Comparison of ENCODE assay signal across 15 cellular contexts in the genomic region with DNA sequence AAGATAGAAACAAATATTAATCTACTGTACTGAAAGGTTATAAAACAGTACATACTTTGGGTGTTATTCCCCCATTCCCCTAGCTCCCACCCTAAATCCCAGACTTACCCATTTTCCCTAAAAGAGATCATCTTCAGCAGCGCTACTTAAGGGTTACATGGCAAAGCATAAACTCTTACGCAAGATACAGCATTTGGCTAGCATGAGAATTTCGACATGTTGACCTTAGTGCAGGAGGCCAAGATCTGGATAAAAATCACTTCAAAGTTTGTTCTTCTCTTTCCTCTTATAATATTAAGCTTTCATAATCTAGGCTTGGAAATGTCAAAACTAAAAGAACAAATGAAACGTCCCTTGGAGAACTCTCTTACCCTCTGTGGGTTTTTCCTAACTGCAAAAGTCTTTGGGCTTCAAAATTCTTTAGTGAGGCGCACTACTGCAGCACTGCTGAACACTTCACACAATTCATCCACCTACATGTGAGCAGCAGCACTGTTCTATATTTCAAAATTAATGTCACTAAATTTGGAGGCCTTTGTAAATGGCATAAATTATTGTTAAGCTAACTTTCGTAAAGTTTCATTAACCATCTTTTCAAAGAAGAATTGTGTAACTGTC. TPM values are rescaled to one million over a fixed set of nuclear protein-coding genes. Genes with fewer than 3 reads are reported as not detected.
DNase-seq lines count a peak whose midpoint lies in the region; ATAC-seq and TF ChIP-seq lines count a peak whose summit lies in the region.
"Had no signal": no experiment of that assay in that cellular context is flagged by ENCODE, and none has a peak within 500 bp of the region (broad histone marks: within the 10 kb centered on the region; RNA-seq: fewer than 3 reads in every experiment).

No MANE protein-coding gene starts in this region.

- H3K14ac ChIP-seq in IMR-90 (replicated peaks; ENCODE audit: low read depth, low read length) = no peak overlapping the region

- peaks cover 0 to 4% of the 10 kb centered on the region in 2 donors for H3K27me3 Mint-ChIP-seq in CD4-positive, alpha-beta memory T cell
- H3K27me3 Mint-ChIP-seq: central memory CD8-positive, alpha-beta T cell had no signal

- H3K9ac ChIP-seq in IMR-90 (ENCODE audit: low read depth, low read length) = no peak overlapping the region
- H3K9ac ChIP-seq in mammary epithelial cell (ENCODE audit: insufficient read depth, low read length) = no peak overlapping the region

- H2BK5ac ChIP-seq in IMR-90 (ENCODE audit: low read depth, low read length, poor library complexity, severe bottlenecking) = no peak overlapping the region

- in situ Hi-C loops in IMR-90 (cut with MboI; ENCODE audit: low sequenced_read_pairs) = loop anchor here (25.0 kb wide), 1 partner anchor 738 kb away; no protein-coding TSS in a partner anchor
- in situ Hi-C loops in mammary epithelial cell (cut with MboI; ENCODE audit: low sequenced_read_pairs in 2 of 2) = no loop called here
- in situ Hi-C loops in ACHN (cut with HindIII; ENCODE audit: low pct_ligation_motif_present, low pct_unique_long_range_greater_than_20kb, low sequenced_read_pairs) = loop anchor here (25.0 kb wide), 1 partner anchor 163 kb away; the partner anchor contains the start of gene ACSM6

- H2BK15ac ChIP-seq in IMR-90 (ENCODE audit: low read depth, low read length) = no peak overlapping the region

- POLR2A ChIA-PET in IMR-90 (lab: Charles Lee; ENCODE audit: unreplicated experiment) = no interaction called here
- POLR2A ChIA-PET in CD4-positive, alpha-beta memory T cell (lab: Charles Lee; ENCODE audit: partially characterized antibody) = no interaction called here

- WGBS in IMR-90 (ENCODE audit: extremely low coverage in 2 of 2, insufficient read length in 1 of 2), 2 experiments = 58% methylated on average over 2 of the region's 6 CpGs; no CpG with 5 or more reads in 1 of the 2 experiments
- 53% methylated on average over 6 of the region's 6 CpGs for WGBS in mammary epithelial cell (ENCODE audit: low coverage, missing lambda C conversion rate)
- WGBS in right cardiac atrium = 51% methylated on average over 6 of the region's 6 CpGs
- 90% methylated on average over 6 of the region's 6 CpGs for WGBS in thymus

- no peak overlapping the region; the same call in 1 of the 2 replicates for H4K5ac ChIP-seq in IMR-90 (ENCODE audit: low read depth, low read length)

- H3K4me1 ChIP-seq in IMR-90 (ENCODE audit: control insufficient read depth, insufficient read depth, low read length) (peaks cover 3% of the 10 kb centered on the region; the same call in 1 of the 2 replicates), mammary epithelial cell (ENCODE audit: insufficient read depth, low read length) (peaks cover 16% of the 10 kb centered on the region), right cardiac atrium (ENCODE audit: control insufficient read depth, insufficient read depth, low read length) (no peaks in the 10 kb centered on the region), thymus (ENCODE audit: control insufficient read depth, insufficient read depth, low read length) (no peaks in the 10 kb centered on the region)
- H3K4me1 ChIP-seq in CD4-positive, alpha-beta memory T cell (ENCODE audit: insufficient read depth, low read length) = no peaks in the 10 kb centered on the region

- no peak overlapping the region for H3K4ac ChIP-seq in IMR-90 (ENCODE audit: low read depth, low read length)

- no TSS peak for BruUV-seq in IMR-90 (replicated peaks; lab: Mats Ljungman, UMichigan)
- BruUV-seq in mammary epithelial cell (replicated peaks; lab: Mats Ljungman, UMichigan) = no TSS peak

- no peak for TF ChIP-seq RAD21 in IMR-90 (IDR thresholded peaks at IDR 0.05; ENCODE audit: low read length)

- no peaks in the 10 kb centered on the region for H3K79me2 ChIP-seq in mammary epithelial cell (ENCODE audit: insufficient read depth, low read length)

- no peaks in the 10 kb centered on the region for H4K20me1 ChIP-seq in IMR-90 (ENCODE audit: insufficient read depth, low read length)
- no peaks in the 10 kb centered on the region for H4K20me1 ChIP-seq in mammary epithelial cell (ENCODE audit: insufficient read depth, low read length)

- H2AK9ac ChIP-seq in IMR-90 (replicated peaks; ENCODE audit: low read depth, low read length, poor library complexity) = no peak overlapping the region

- H4K8ac ChIP-seq in IMR-90 (ENCODE audit: low read depth in 2 of 2, low read length in 2 of 2) = no peak overlapping the region

- intact Hi-C loops in IMR-90 (cut with micrococcal nuclease) = no loop called here
- intact Hi-C loops in mammary epithelial cell (cut with micrococcal nuclease) = no loop called here
- intact Hi-C loops in right cardiac atrium (cut with DNase I) = no loop called here
- intact Hi-C loops in CD4-positive, alpha-beta memory T cell (cut with micrococcal nuclease) = no loop called here

- no peak overlapping the region for H3K27ac ChIP-seq in IMR-90 (ENCODE audit: insufficient read depth, low read length)
- no peak overlapping the region for H3K27ac ChIP-seq in mammary epithelial cell (ENCODE audit: insufficient read depth, low read depth, low read length)
- H3K27ac ChIP-seq in right cardiac atrium (ENCODE audit: low read length) = peak overlapping the region; percentile 82
- H3K27ac ChIP-seq in thymus (ENCODE audit: low read depth) = peak overlapping the region; percentile 31
- no peak overlapping the region for H3K27ac ChIP-seq in CD4-positive, alpha-beta memory T cell (ENCODE audit: low read depth, low read length)

- no peak overlapping the region for H2AK5ac ChIP-seq in IMR-90 (ENCODE audit: low read depth, low read length)

- H2BK20ac ChIP-seq in IMR-90 (ENCODE audit: low read depth, low read length) = no peak overlapping the region

- H3K9me3 ChIP-seq in IMR-90 (ENCODE audit: control insufficient read depth, insufficient read depth, low read length) = no peaks in the 10 kb centered on the region
- H3K9me3 ChIP-seq in mammary epithelial cell (replicated peaks; ENCODE audit: insufficient read depth, low read length) = no peaks in the 10 kb centered on the region
- no peaks in the 10 kb centered on the region for H3K9me3 ChIP-seq in right cardiac atrium (ENCODE audit: control insufficient read depth, low read length)
- H3K9me3 ChIP-seq in thymus (ENCODE audit: control insufficient read depth) = no peaks in the 10 kb centered on the region
- no peaks in the 10 kb centered on the region for H3K9me3 ChIP-seq in CD4-positive, alpha-beta memory T cell (ENCODE audit: control insufficient read depth in 1 of 2, low read length in 2 of 2)

- H3K9me1 ChIP-seq in IMR-90 (ENCODE audit: insufficient read depth, low read length) = peaks cover 3% of the 10 kb centered on the region; the same call in 1 of the 2 replicates

- H3K36me3 Mint-ChIP-seq in CD4-positive, alpha-beta memory T cell = peaks cover 0 to 7% of the 10 kb centered on the region in 2 donors
- H3K36me3 Mint-ChIP-seq: CD4-positive, CD25-positive, alpha-beta regulatory T cell had no signal

- peaks cover 0 to 1% (median 0%) of the 10 kb centered on the region in 8 donors for H3K9me3 Mint-ChIP-seq in CD4-positive, alpha-beta memory T cell
- H3K9me3 Mint-ChIP-seq: central memory CD8-positive, alpha-beta T cell had no signal

- TF ChIP-seq CTCF in IMR-90 (conservative IDR thresholded peaks at IDR 0.05; ENCODE audit: low read depth, low read length) (no peak), mammary epithelial cell (conservative IDR thresholded peaks at IDR 0.05 in 1 of 2, IDR thresholded peaks at IDR 0.05 in 1 of 2; ENCODE audit: extremely low read depth in 1 of 2, insufficient read depth in 1 of 2, low read depth in 1 of 2, low read length in 2 of 2) (no peak)

- H3K36me3 ChIP-seq in IMR-90 (ENCODE audit: control insufficient read depth, insufficient read depth, low read length) (no peaks in the 10 kb centered on the region), mammary epithelial cell (ENCODE audit: insufficient read depth, low read length) (no peaks in the 10 kb centered on the region), thymus (ENCODE audit: control insufficient read depth, insufficient read depth) (no peaks in the 10 kb centered on the region)
- H3K36me3 ChIP-seq in CD4-positive, alpha-beta memory T cell (ENCODE audit: insufficient read depth, low read length) = no peaks in the 10 kb centered on the region

- H4K91ac ChIP-seq in IMR-90 (ENCODE audit: insufficient read depth, low read depth, low read length) = no peak overlapping the region

- H3K4me2 ChIP-seq in IMR-90 (ENCODE audit: low read depth, low read length) = no peak overlapping the region
- no peak overlapping the region for H3K4me2 ChIP-seq in mammary epithelial cell (ENCODE audit: insufficient read depth, low read depth, low read length)

- H3K18ac ChIP-seq in IMR-90 (ENCODE audit: low read depth, low read length) = no peak overlapping the region

- H2BK120ac ChIP-seq in IMR-90 (ENCODE audit: low read depth, low read length) = no peak overlapping the region

- H2AFZ ChIP-seq in IMR-90 (replicated peaks; ENCODE audit: low read length, poor library complexity) (no peak overlapping the region), mammary epithelial cell (ENCODE audit: low read depth, low read length) (peak overlapping the region; percentile 2)

- H3K23ac ChIP-seq in IMR-90 (ENCODE audit: low read depth, low read length) = no peak overlapping the region

- peak; percentile 49 for ATAC-seq in IMR-90 (ENCODE audit: low read depth)
- ATAC-seq in right cardiac atrium = peak; percentile 53 to 61
- ATAC-seq: activated CD8-positive, alpha-beta T cell treated with anti-CD3 and anti-CD28 coated beads, Interleukin-2, amount 10 ng/mL, durations not matched to agents 7 days and 5 days had no signal

- peak; percentile 43 for DNase-seq in IMR-90
- DNase-seq in mammary epithelial cell = no peak
- DNase-seq in right cardiac atrium = no peak
- DNase-seq in CD4-positive, alpha-beta memory T cell = no peak
- DNase-seq in putamen (ENCODE audit: low spot score) = no peak
- no peak for DNase-seq in NCI-H1694 treated with DMSO at 0.1 percent for 48 hours (lab: John Stamatoyannopoulos, UW)
- DNase-seq in ACHN = no peak
- DNase-seq: activated CD8-positive, alpha-beta T cell treated with anti-CD3 and anti-CD28 coated beads, Interleukin-2, amount 10 ng/mL, durations not matched to agents 7 days and 5 days; activated gamma-delta T cell treated with Interleukin-2 at 50 U/mL for 16 hours; CD4-positive, CD25-positive, alpha-beta regulatory T cell; foreskin melanocyte; NCI-H2227 treated with DMSO at 0.1 percent for 48 hours; T-helper 9 cell had no signal

- H3K4me1 Mint-ChIP-seq in CD4-positive, alpha-beta memory T cell = no peaks in the 10 kb centered on the region
- H3K4me1 Mint-ChIP-seq: CD4-positive, CD25-positive, alpha-beta regulatory T cell; central memory CD8-positive, alpha-beta T cell had no signal

- no peak overlapping the region for H3K4me3 Mint-ChIP-seq in CD4-positive, alpha-beta memory T cell
- H3K4me3 Mint-ChIP-seq: activated CD8-positive, alpha-beta T cell treated with anti-CD3 and anti-CD28 coated beads, Interleukin-2, amount 10 ng/mL, durations not matched to agents 7 days and 5 days; CD4-positive, CD25-positive, alpha-beta regulatory T cell; central memory CD8-positive, alpha-beta T cell had no signal

- H3K27me3 ChIP-seq in IMR-90 (ENCODE audit: control insufficient read depth, insufficient read depth, low read length) (no peaks in the 10 kb centered on the region), mammary epithelial cell (ENCODE audit: insufficient read depth, low read length) (no peaks in the 10 kb centered on the region), right cardiac atrium (ENCODE audit: control insufficient read depth, insufficient read depth) (no peaks in the 10 kb centered on the region), thymus (ENCODE audit: control insufficient read depth, insufficient read depth) (no peaks in the 10 kb centered on the region)
- no peaks in the 10 kb centered on the region for H3K27me3 ChIP-seq in CD4-positive, alpha-beta memory T cell (ENCODE audit: insufficient read depth, low read length)

- dilution Hi-C loops in IMR-90 (cut with HindIII; ENCODE audit: low sequenced_read_pairs, unreplicated experiment) (no loop called here), mammary epithelial cell (cut with HindIII; ENCODE audit: low sequenced_read_pairs) (loop anchor here (5.0 kb wide), 2 partner anchors 48 to 62 kb away; no protein-coding TSS in a partner anchor)

- no peak overlapping the region for H3K27ac Mint-ChIP-seq in CD4-positive, alpha-beta memory T cell
- H3K27ac Mint-ChIP-seq: activated CD8-positive, alpha-beta T cell treated with anti-CD3 and anti-CD28 coated beads, Interleukin-2, amount 10 ng/mL, durations not matched to agents 7 days and 5 days; CD4-positive, CD25-positive, alpha-beta regulatory T cell had no signal

- H3K56ac ChIP-seq in IMR-90 (ENCODE audit: extremely low read depth, insufficient read depth, low read length) = no peak overlapping the region

- H3K4me3 ChIP-seq in IMR-90 (ENCODE audit: insufficient read depth, low read depth, low read length) = no peak overlapping the region
- no peak overlapping the region for H3K4me3 ChIP-seq in mammary epithelial cell (replicated peaks in 1 of 3; ENCODE audit: insufficient read depth in 1 of 3, low read depth in 2 of 3, low read length in 3 of 3)
- no peak overlapping the region for H3K4me3 ChIP-seq in right cardiac atrium (ENCODE audit: low read length)
- no peak overlapping the region for H3K4me3 ChIP-seq in thymus (ENCODE audit: low read length)
- no peak overlapping the region for H3K4me3 ChIP-seq in CD4-positive, alpha-beta memory T cell (ENCODE audit: low read length in 2 of 2)

- no peak for TF ChIP-seq POLR2A in IMR-90 (IDR thresholded peaks at IDR 0.05; ENCODE audit: low read depth, low read length)

- no peaks in the 10 kb centered on the region for H3K79me1 ChIP-seq in IMR-90 (ENCODE audit: low read depth in 1 of 2, low read length in 2 of 2)

- CTCF ChIA-PET in IMR-90 (lab: Yijun Ruan, JAX) (interaction anchor here (1.2 kb wide), 1 partner anchor 113 kb away, joined by 3 read pairs; no protein-coding TSS in a partner anchor), mammary epithelial cell (lab: Charles Lee; ENCODE audit: low non-redundant PET) (no interaction called here)
- CTCF ChIA-PET in CD4-positive, alpha-beta memory T cell (lab: Charles Lee; ENCODE audit: partially characterized antibody) = interaction anchor here (2.0 to 2.7 kb wide), 2 partner anchors 11 to 14 kb away, joined by 5 to 15 read pairs; no protein-coding TSS in a partner anchor

RNA-seq across cellular contexts. Expression of gene PDLIM1, which starts 59.5 kb away (rescaled TPM):
- total RNA-seq in IMR-90 (2012; rRNA removed) (27.5 and 30.1 TPM in 2 replicates), mammary epithelial cell (100 to 1,000 TPM; 105 to 364 TPM), right cardiac atrium (100 to 1,000 TPM; 159 to 227 (median 169) TPM)
- polyA plus RNA-seq in IMR-90 (2012; rRNA removed) (179 and 187 TPM in 2 replicates), mammary epithelial cell (290 TPM), right cardiac atrium (211 TPM), thymus (316 TPM)
- 120 and 255 TPM in 2 replicates for polyA plus RNA-seq in IMR-90 (2012; cell fraction: cytosol; rRNA removed)
- 44.1 and 131 TPM in 2 replicates for polyA plus RNA-seq in IMR-90 (2012; cell fraction: nucleus; rRNA removed; ENCODE audit: low replicate concordance)
- polyA minus RNA-seq in mammary epithelial cell = 643 TPM
- 1 to 10 TPM in 1 of 2 experiments, under 1 TPM in 1; 0.90 to 1.5 TPM for total RNA-seq in CD4-positive, alpha-beta memory T cell
- 1 to 10 TPM; 1.3 to 7.3 TPM for polyA plus RNA-seq in CD4-positive, alpha-beta memory T cell

Comparison
In these comparisons a context has a peak if more than half of its experiments do, and no peak if none do; other contexts are left out.
1. H3K27ac ChIP-seq: peak in right cardiac atrium (single experiment) and thymus (single experiment); none in IMR-90 (single experiment), mammary epithelial cell (single experiment) and CD4-positive, alpha-beta memory T cell (single experiment).
2. RNA of gene PDLIM1, which starts 59.5 kb away (polyA plus RNA-seq): 316 TPM in thymus (single experiment), 290 TPM in mammary epithelial cell (single experiment), 211 TPM in right cardiac atrium (single experiment) and 44.1 to 255 TPM in IMR-90; 1.3 to 7.3 TPM in CD4-positive, alpha-beta memory T cell; every median in the first group is over 4 times any median in the second.
3. in situ Hi-C loops: an anchor here in IMR-90 (25.0 kb wide) and ACHN (25.0 kb wide); none called in mammary epithelial cell.